1 cellular context compared by ENCODE assay signal in the genomic region with DNA sequence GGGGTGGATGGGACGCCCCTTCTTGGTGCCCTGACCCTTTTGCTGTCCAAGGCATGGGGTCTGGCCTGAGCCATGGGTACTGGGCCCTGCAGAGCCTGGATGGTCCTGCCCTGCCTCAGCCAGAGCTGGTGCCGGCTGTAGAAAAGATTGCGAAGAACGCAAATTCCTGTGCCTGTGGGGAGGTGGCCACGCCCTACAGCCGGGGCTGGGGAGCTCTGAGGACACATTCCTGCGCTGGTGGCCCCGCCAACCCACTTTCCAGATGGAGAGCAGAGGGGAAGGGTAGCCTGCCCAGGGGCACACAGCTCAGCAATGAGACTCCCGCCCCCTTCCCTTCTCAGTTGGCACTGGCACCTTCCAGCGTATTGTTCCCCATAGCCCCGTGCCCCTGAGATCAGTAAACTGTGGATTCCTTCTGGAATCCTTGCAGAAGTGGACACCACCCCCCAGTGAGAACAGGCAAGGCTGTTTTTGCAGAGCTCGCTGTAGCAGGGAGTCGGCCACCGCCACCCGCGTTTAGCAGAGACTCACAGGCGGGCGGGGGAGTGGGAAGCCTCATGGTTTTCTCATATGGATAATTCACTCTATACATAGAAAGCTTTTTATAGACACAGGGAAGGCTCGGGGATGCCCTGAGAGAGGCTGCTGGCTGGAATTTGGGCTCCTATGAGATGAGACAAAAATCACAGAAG.
TF ChIP-seq lines count a peak whose summit lies in the region.

No MANE protein-coding gene starts in this region.

TF ChIP-seq in K562, 482 proteins besides CTCF, POLR2A, EP300 and RAD21:
- TF ChIP-seq ZNF224 (CRISPR knock-in tag; IDR thresholded peaks at IDR 0.05) (no peak), POLR2G (IDR thresholded peaks at IDR 0.05; ENCODE audit: low read depth, low read length) (peak; percentile 46; the same call in 1 of the 2 replicates)
